Comparison of ENCODE assay signal across 8 cellular contexts in genomic region chr1:43238104-43238503, GRCh38. TPM values are rescaled to one million over a fixed set of nuclear protein-coding genes. Genes with fewer than 3 reads are reported as not detected.
A peak's percentile ranks its signal among the peaks of the same experiment; 100 is the strongest.
DNase-seq lines count a peak whose midpoint lies in the region; ATAC-seq, FAIRE-seq and TF ChIP-seq lines count a peak whose summit lies in the region.

No MANE protein-coding gene starts in this region.

- 0% methylated on average over 2 of the region's 4 CpGs for WGBS in mammary epithelial cell (ENCODE audit: low coverage, missing lambda C conversion rate)

- peak; percentile 53 for ATAC-seq in PC-3
- no peak for ATAC-seq in HG02642 (IDR thresholded peaks at IDR 0.05; ENCODE audit: poor library complexity, unreplicated experiment)
- ATAC-seq in GM19467 (IDR thresholded peaks at IDR 0.05; ENCODE audit: unreplicated experiment) = no peak

- POLR2A ChIA-PET in PC-3 (lab: Charles Lee; ENCODE audit: unreplicated experiment) = no interaction called here

- H3K9me3 ChIP-seq in PC-3 (ENCODE audit: low read length) (no peaks in the 10 kb centered on the region), mammary epithelial cell (replicated peaks; ENCODE audit: insufficient read depth, low read length) (no peaks in the 10 kb centered on the region), keratinocyte (ENCODE audit: control insufficient read depth, low read depth, low read length) (no peaks in the 10 kb centered on the region)

- in situ Hi-C loops in mammary epithelial cell (cut with MboI; ENCODE audit: low sequenced_read_pairs in 2 of 2) = loop anchor here (10.0 to 25.0 kb wide), 3 partner anchors 174 to 424 kb away; partner anchors contain the start of gene KDM4A (in 1 of the 2)

- no peaks in the 10 kb centered on the region for H3K9me2 ChIP-seq in PC-3 (replicated peaks; ENCODE audit: low read length)

- H4K20me1 ChIP-seq in PC-3 (ENCODE audit: low read length) (no peaks in the 10 kb centered on the region), mammary epithelial cell (ENCODE audit: insufficient read depth, low read length) (no peaks in the 10 kb centered on the region), keratinocyte (ENCODE audit: control insufficient read depth, extremely low read depth, insufficient read depth, low read length) (no peaks in the 10 kb centered on the region)

- H3K79me2 ChIP-seq in PC-3 (ENCODE audit: low read length) (no peaks in the 10 kb centered on the region), mammary epithelial cell (ENCODE audit: insufficient read depth, low read length) (no peaks in the 10 kb centered on the region), keratinocyte (ENCODE audit: control insufficient read depth, insufficient read depth, low read length) (no peaks in the 10 kb centered on the region)

- DNase-seq in DMS153 (lab: John Stamatoyannopoulos, UW) (peak; percentile 61), HPDE6-E6E7 (ENCODE audit: extremely low spot score) (peak; percentile 63), PC-3 (peak; percentile 74), mammary epithelial cell (peak; percentile 28), keratinocyte (ENCODE audit: low read depth, low spot score) (no peak)
- DNase-seq in stimulated activated CD4-positive, alpha-beta T cell treated with anti-CD3 and anti-CD28 coated beads, Interleukin-4, amount 100 ng/mL, for 48 hours (ENCODE audit: low read depth in 2 of 2) = peak; percentile 7

- TF ChIP-seq CTCF in PC-3 (conservative IDR thresholded peaks at IDR 0.05; ENCODE audit: low read depth, low read length) (peak; percentile 82), mammary epithelial cell (conservative IDR thresholded peaks at IDR 0.05 in 1 of 2, IDR thresholded peaks at IDR 0.05 in 1 of 2; ENCODE audit: extremely low read depth in 1 of 2, insufficient read depth in 1 of 2, low read depth in 1 of 2, low read length in 2 of 2) (peak; percentile 85 to 93), keratinocyte (optimal IDR thresholded peaks at IDR 0.05 in 1 of 3, IDR thresholded peaks at IDR 0.05 in 1 of 3, conservative IDR thresholded peaks at IDR 0.05 in 1 of 3; ENCODE audit: extremely low read depth in 1 of 3, insufficient read depth in 2 of 3, low read length in 3 of 3) (peak; percentile 80 to 91 (median 83))

- H3K36me3 ChIP-seq in PC-3 (ENCODE audit: low read depth, low read length) = no peaks in the 10 kb centered on the region
- H3K36me3 ChIP-seq in mammary epithelial cell (ENCODE audit: insufficient read depth, low read length) = no peaks in the 10 kb centered on the region
- H3K36me3 ChIP-seq in keratinocyte (ENCODE audit: control insufficient read depth in 2 of 2, extremely low read depth in 1 of 2, insufficient read depth in 2 of 2, low read length in 2 of 2) = no peaks in the 10 kb centered on the region

- H3K27me3 ChIP-seq in PC-3 (ENCODE audit: low read length) = no peaks in the 10 kb centered on the region
- no peaks in the 10 kb centered on the region for H3K27me3 ChIP-seq in mammary epithelial cell (ENCODE audit: insufficient read depth, low read length)
- H3K27me3 ChIP-seq in keratinocyte (ENCODE audit: control insufficient read depth, extremely low read depth, insufficient read depth, low read length) = no peaks in the 10 kb centered on the region

- H3K9ac ChIP-seq in PC-3 (ENCODE audit: low read length) (no peak overlapping the region), mammary epithelial cell (ENCODE audit: insufficient read depth, low read length) (no peak overlapping the region), keratinocyte (ENCODE audit: control insufficient read depth, extremely low read depth, insufficient read depth, low read length) (no peak overlapping the region)

- H3K4me1 ChIP-seq in PC-3 (ENCODE audit: insufficient read depth, low read length) (peaks cover 23% of the 10 kb centered on the region), mammary epithelial cell (ENCODE audit: insufficient read depth, low read length) (peaks cover 7% of the 10 kb centered on the region), keratinocyte (ENCODE audit: control insufficient read depth, extremely low read depth, insufficient read depth, low read length) (peaks cover 9% of the 10 kb centered on the region)

- no peak overlapping the region for H3K4me2 ChIP-seq in PC-3 (ENCODE audit: low read length)
- no peak overlapping the region for H3K4me2 ChIP-seq in mammary epithelial cell (ENCODE audit: insufficient read depth, low read depth, low read length)
- H3K4me2 ChIP-seq in keratinocyte (ENCODE audit: control insufficient read depth, extremely low read depth, insufficient read depth, low read depth, low read length) = no peak overlapping the region

- BruUV-seq in PC-3 (replicated peaks; lab: Mats Ljungman, UMichigan) (no TSS peak), mammary epithelial cell (replicated peaks; lab: Mats Ljungman, UMichigan) (no TSS peak)

- dilution Hi-C loops in mammary epithelial cell (cut with HindIII; ENCODE audit: low sequenced_read_pairs) (no loop called here), keratinocyte (cut with MboI; ENCODE audit: extremely low pct_ligation_motif_present, low sequenced_read_pairs) (no loop called here)

- H2AFZ ChIP-seq in PC-3 (ENCODE audit: low read length) (no peak overlapping the region), mammary epithelial cell (ENCODE audit: low read depth, low read length) (no peak overlapping the region), keratinocyte (ENCODE audit: control insufficient read depth, low read length) (no peak overlapping the region)

- no peaks in the 10 kb centered on the region for H3K9me1 ChIP-seq in keratinocyte (ENCODE audit: control insufficient read depth, extremely low read depth, insufficient read depth, low read length)

- H3K27ac ChIP-seq in PC-3 (ENCODE audit: low read length) (no peak overlapping the region), mammary epithelial cell (ENCODE audit: insufficient read depth, low read depth, low read length) (no peak overlapping the region), keratinocyte (ENCODE audit: control insufficient read depth, insufficient read depth, low read length) (no peak overlapping the region)

- CTCF ChIA-PET in PC-3 (lab: Charles Lee) (no interaction called here), mammary epithelial cell (lab: Charles Lee; ENCODE audit: low non-redundant PET) (no interaction called here)

- peak; percentile 77 for FAIRE-seq in keratinocyte (lab: Jason Lieb, UNC)

- no peaks in the 10 kb centered on the region for H3F3A ChIP-seq in PC-3 (ENCODE audit: low read length, unreplicated experiment)

- H3K4me3 ChIP-seq in PC-3 (ENCODE audit: low read length) (no peak overlapping the region), mammary epithelial cell (replicated peaks in 1 of 3; ENCODE audit: insufficient read depth in 1 of 3, low read depth in 2 of 3, low read length in 3 of 3) (no peak overlapping the region), keratinocyte (ENCODE audit: control insufficient read depth in 2 of 3, extremely low read depth in 1 of 3, insufficient read depth in 2 of 3, low read depth in 1 of 3, low read length in 3 of 3) (no peak overlapping the region)

- intact Hi-C loops in PC-3 (cut with micrococcal nuclease) = loop anchor here (1.0 kb wide), 1 partner anchor 120 kb away; the partner anchor contains the start of gene CDC20
- intact Hi-C loops in mammary epithelial cell (cut with micrococcal nuclease) = loop anchor here (1.0 to 10.0 kb wide), 7 partner anchors 120 to 807 kb away; partner anchors contain the start of genes ARTN, CDC20 and ELOVL1

RNA-seq across cellular contexts. Expression of gene TMEM125, which starts 31.7 kb away (rescaled TPM):
- total RNA-seq in PC-3 (2014; rRNA removed) (8.6 and 9.8 TPM in 2 replicates), mammary epithelial cell (1 to 10 TPM in 1 of 2 donors, under 1 TPM in 1; 0.67 to 5.1 TPM)
- polyA plus RNA-seq in mammary epithelial cell (2.2 TPM), keratinocyte (0.92 to 2.4 TPM (median 1.0 TPM) in 3 replicates)
- polyA minus RNA-seq in mammary epithelial cell (3.3 TPM), keratinocyte (0.69 to 1.6 TPM (median 1.1 TPM) in 3 replicates)
- polyA plus RNA-seq in keratinocyte (2011; ENCODE audit: low read depth) = 3.2 TPM
- 1.1 and 1.5 TPM in 2 replicates for polyA plus RNA-seq in keratinocyte (2011; cell fraction: cytosol; rRNA removed)
- 1.9 and 2.8 TPM in 2 replicates for polyA plus RNA-seq in keratinocyte (2011; cell fraction: nucleus; rRNA removed)
- 1.4 and 8.0 TPM in 2 replicates for polyA plus RNA-seq in keratinocyte (2012; ENCODE audit: low replicate concordance)
- polyA minus RNA-seq in keratinocyte (2011; cell fraction: cytosol; rRNA and poly(A)+ RNA removed) = 2.5 TPM
- polyA minus RNA-seq in keratinocyte (2011; cell fraction: nucleus; rRNA and poly(A)+ RNA removed) = 0.74 and 0.78 TPM in 2 replicates

RNA-seq across cellular contexts. Expression of gene C1orf210, which starts 47.3 kb away (rescaled TPM):
- total RNA-seq in PC-3 (2014; rRNA removed) (10.4 and 17.8 TPM in 2 replicates), mammary epithelial cell (1 to 10 TPM; 7.0 to 7.2 TPM)
- polyA plus RNA-seq in mammary epithelial cell (7.6 TPM), keratinocyte (4.6 to 6.4 TPM (median 5.6 TPM) in 3 replicates)
- polyA minus RNA-seq in mammary epithelial cell (0.93 TPM), keratinocyte (3.4 to 4.8 TPM (median 4.7 TPM) in 3 replicates)
- polyA plus RNA-seq in keratinocyte (2011; ENCODE audit: low read depth) = 1.2 TPM
- 4.6 TPM in 2 replicates for polyA plus RNA-seq in keratinocyte (2011; cell fraction: cytosol; rRNA removed)
- 3.2 and 4.8 TPM in 2 replicates for polyA plus RNA-seq in keratinocyte (2011; cell fraction: nucleus; rRNA removed)
- polyA plus RNA-seq in keratinocyte (2012; ENCODE audit: low replicate concordance) = 2.6 and 8.9 TPM in 2 replicates
- 2.9 TPM for polyA minus RNA-seq in keratinocyte (2011; cell fraction: cytosol; rRNA and poly(A)+ RNA removed)
- polyA minus RNA-seq in keratinocyte (2011; cell fraction: nucleus; rRNA and poly(A)+ RNA removed) = 0.84 and 1.0 TPM in 2 replicates
